Comparison of ENCODE assay signal across 19 cellular contexts in the genomic region with DNA sequence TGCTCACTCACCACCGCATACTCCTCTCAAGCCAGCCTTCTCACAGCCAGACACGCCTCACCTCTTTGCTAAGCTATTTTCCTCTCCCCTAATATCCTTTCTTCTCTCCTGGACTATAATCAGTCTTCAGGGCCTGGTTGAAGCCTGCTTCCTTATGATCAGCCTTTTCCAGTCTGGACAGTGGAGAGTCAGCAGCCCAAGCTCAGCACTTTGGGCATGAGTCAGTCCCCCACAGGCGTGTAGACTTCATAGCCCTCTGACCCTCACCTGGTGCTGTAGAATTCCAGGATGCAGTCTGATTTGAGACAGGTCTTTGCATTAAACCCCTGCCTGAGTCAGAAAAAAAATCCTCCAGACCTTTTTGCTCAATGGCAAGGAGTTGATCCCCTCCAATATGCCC. TPM values are rescaled to one million over a fixed set of nuclear protein-coding genes. Genes with fewer than 3 reads are reported as not detected.
"Had no signal": no experiment of that assay in that cellular context is flagged by ENCODE, and none has a peak within 500 bp of the region (broad histone marks: within the 10 kb centered on the region; RNA-seq: fewer than 3 reads in every experiment).

No MANE protein-coding gene starts in this region.

- H3K36me3 ChIP-seq: spleen had no signal

- H3K27ac Mint-ChIP-seq: activated naive CD4-positive, alpha-beta T cell treated with anti-CD3 and anti-CD28 coated beads, Interleukin-2, amount 10 ng/mL, durations not matched to agents 7 days and 5 days; activated T-helper 17 cell treated with anti-CD3 and anti-CD28 coated beads, Interleukin-2, amount 50 U/mL, for 72 hours had no signal

- H3K9me3 Mint-ChIP-seq: activated naive CD4-positive, alpha-beta T cell treated with anti-CD3 and anti-CD28 coated beads, Interleukin-2, amount 10 ng/mL, durations not matched to agents 7 days and 5 days; activated T-helper 17 cell treated with anti-CD3 and anti-CD28 coated beads, Interleukin-2, amount 50 U/mL, for 72 hours; neural crest cell; stimulated activated naive CD8-positive, alpha-beta T cell treated with anti-CD3 and anti-CD28 coated beads, Interleukin-15, amount 100 ng/mL, for 72 hours had no signal

- DNase-seq: activated CD4-positive, alpha-beta T cell treated with anti-CD3 and anti-CD28 coated beads, Interleukin-2, amount 50 U/mL, for 48 hours; activated CD4-positive, CD25-positive, alpha-beta regulatory T cell treated with anti-CD3 and anti-CD28 coated beads, Interleukin-2, amount 50 U/mL, for 72 hours; activated naive CD4-positive, alpha-beta T cell treated with anti-CD3 and anti-CD28 coated beads, Interleukin-2, amount 10 ng/mL, durations not matched to agents 7 days and 5 days; effector CD8-positive, alpha-beta T cell; foreskin melanocyte; head of caudate nucleus; midbrain; spleen; stimulated activated naive CD8-positive, alpha-beta T cell treated with anti-CD3 and anti-CD28 coated beads, Interleukin-15, amount 100 ng/mL, for 72 hours; SW 1271; T-helper 9 cell had no signal

- H3K27ac ChIP-seq: coronary artery, spleen had no signal

- H3K9me3 ChIP-seq: spleen had no signal

- H3K4me3 Mint-ChIP-seq: activated naive CD4-positive, alpha-beta T cell treated with anti-CD3 and anti-CD28 coated beads, Interleukin-2, amount 10 ng/mL, durations not matched to agents 7 days and 5 days; activated T-helper 17 cell treated with anti-CD3 and anti-CD28 coated beads, Interleukin-2, amount 50 U/mL, for 72 hours; neural crest cell; stimulated activated naive CD8-positive, alpha-beta T cell treated with anti-CD3 and anti-CD28 coated beads, Interleukin-15, amount 100 ng/mL, for 72 hours had no signal

- H3K4me3 ChIP-seq: coronary artery, lung, spleen had no signal

- ATAC-seq: activated T-helper 17 cell treated with anti-CD3 and anti-CD28 coated beads, Interleukin-2, amount 50 U/mL, for 72 hours; sciatic nerve; stimulated activated naive CD8-positive, alpha-beta T cell treated with anti-CD3 and anti-CD28 coated beads, Interleukin-15, amount 100 ng/mL, for 72 hours had no signal

RNA-seq across cellular contexts. Expression of a gene that starts 2.5 kb away (rescaled TPM):
- total RNA-seq: endothelial cell of umbilical vein, osteocyte, pulmonary artery endothelial cell, sciatic nerve had no signal

RNA-seq across cellular contexts. Expression of a gene that starts 16.8 kb away (rescaled TPM):
- total RNA-seq: activated T-helper 17 cell treated with anti-CD3 and anti-CD28 coated beads, Interleukin-2, amount 50 U/mL, for 72 hours; endothelial cell of umbilical vein; lung; neural crest cell; osteocyte; pulmonary artery endothelial cell had no signal

RNA-seq across cellular contexts. Expression of a gene that starts 49.3 kb away (rescaled TPM):
- total RNA-seq: endothelial cell of umbilical vein, pulmonary artery endothelial cell had no signal
